In the genomic region with DNA sequence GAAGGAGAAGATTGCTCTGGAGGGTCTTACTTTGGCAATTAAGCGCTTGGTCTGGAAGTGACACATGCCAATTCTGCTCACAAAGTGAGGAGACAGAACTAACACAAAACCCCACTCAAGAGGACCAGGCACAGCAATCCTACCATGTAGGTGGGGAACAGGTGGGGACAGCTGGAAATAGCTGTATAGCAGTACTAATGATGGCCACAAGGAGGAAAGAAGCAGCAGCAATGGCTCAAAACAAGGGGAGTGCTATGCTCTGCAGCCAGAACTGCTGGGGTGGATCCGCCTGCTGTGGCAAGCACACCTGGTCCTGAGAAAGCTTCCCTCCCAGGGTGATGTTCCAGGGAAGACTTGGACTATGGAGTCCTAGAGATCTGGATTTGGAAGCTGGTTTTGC, we compare ENCODE assay signal across 13 cellular contexts. TPM values are rescaled to one million over a fixed set of nuclear protein-coding genes. Genes with fewer than 3 reads are reported as not detected.
DNase-seq lines count a peak whose midpoint lies in the region; ATAC-seq, FAIRE-seq and TF ChIP-seq lines count a peak whose summit lies in the region.
"Had no signal": no experiment of that assay in that cellular context is flagged by ENCODE, and none has a peak within 500 bp of the region (broad histone marks: within the 10 kb centered on the region; RNA-seq: fewer than 3 reads in every experiment).

No MANE protein-coding gene starts in this region.

- no peaks in the 10 kb centered on the region for H3K9me3 ChIP-seq in OCI-LY3 (ENCODE audit: insufficient read depth, low read length)
- H3K9me3 ChIP-seq: vagina had no signal

- no peak for FAIRE-seq in frontal cortex (lab: Jason Lieb, UNC)

- DNase-seq in stimulated activated naive CD8-positive, alpha-beta T cell treated with anti-CD3 and anti-CD28 coated beads, Interleukin-15, amount 100 ng/mL, for 72 hours: no peak
- DNase-seq in stimulated activated naive CD8-positive, alpha-beta T cell treated with anti-CD3 and anti-CD28 coated beads, Interleukin-15, Interleukin-2, amounts not matched to agents 100 U/mL and 50 U/mL, for 24 hours: no peak
- DNase-seq in fibroblast of the aortic adventitia (ENCODE audit: low read depth): no peak
- DNase-seq in AML-193 (lab: John Stamatoyannopoulos, UW): no peak
- DNase-seq in frontal cortex (ENCODE audit: low spot score in 2 of 2): no peak
- no peak for DNase-seq in kidney glomerular epithelial cell (lab: John Stamatoyannopoulos, UW)
- DNase-seq in DMS153 treated with DMSO at 0.1 percent for 48 hours (lab: John Stamatoyannopoulos, UW; ENCODE audit: unreplicated experiment): no peak
- DNase-seq: activated CD8-positive, alpha-beta memory T cell treated with anti-CD3 and anti-CD28 coated beads, Interleukin-2, amount 50 U/mL, for 48 hours; mesenchymal stem cell; stimulated activated CD4-positive, alpha-beta T cell treated with anti-CD3 and anti-CD28 coated beads, Interleukin-4, amount 100 ng/mL, for 24 hours had no signal

- H3K4me1 Mint-ChIP-seq in stimulated activated naive CD8-positive, alpha-beta T cell treated with anti-CD3 and anti-CD28 coated beads, Interleukin-15, amount 100 ng/mL, for 72 hours: no peaks in the 10 kb centered on the region

- no peaks in the 10 kb centered on the region for H3K9me3 Mint-ChIP-seq in stimulated activated naive CD8-positive, alpha-beta T cell treated with anti-CD3 and anti-CD28 coated beads, Interleukin-15, amount 100 ng/mL, for 72 hours

- H2AFZ ChIP-seq in OCI-LY3 (ENCODE audit: low read depth, low read length): no peak overlapping the region

- TF ChIP-seq CTCF in OCI-LY3 (IDR thresholded peaks at IDR 0.05; ENCODE audit: low read depth, low read length): peak; percentile 21; the same call in 1 of the 2 replicates
- peak; percentile 30 for TF ChIP-seq CTCF in fibroblast of the aortic adventitia (IDR thresholded peaks at IDR 0.05; ENCODE audit: insufficient read depth, low read length)

- H3K27me3 ChIP-seq in OCI-LY3 (ENCODE audit: low read depth, low read length): peaks cover 69% of the 10 kb centered on the region
- H3K27me3 ChIP-seq: vagina had no signal

- H3K27ac ChIP-seq in OCI-LY3 (ENCODE audit: low read length): no peak overlapping the region
- H3K27ac ChIP-seq: RWPE1, vagina had no signal

- ATAC-seq in stimulated activated naive CD8-positive, alpha-beta T cell treated with anti-CD3 and anti-CD28 coated beads, Interleukin-15, amount 100 ng/mL, for 72 hours: peak; percentile 42
- no peak for ATAC-seq in stimulated activated naive CD8-positive, alpha-beta T cell treated with anti-CD3 and anti-CD28 coated beads, Interleukin-15, Interleukin-2, amounts not matched to agents 100 U/mL and 50 U/mL, for 24 hours

- H3K79me2 ChIP-seq in OCI-LY3 (ENCODE audit: low read length): no peaks in the 10 kb centered on the region

- peaks cover 16% of the 10 kb centered on the region for H3K27me3 Mint-ChIP-seq in stimulated activated naive CD8-positive, alpha-beta T cell treated with anti-CD3 and anti-CD28 coated beads, Interleukin-15, amount 100 ng/mL, for 72 hours

- no peaks in the 10 kb centered on the region for H3K36me3 ChIP-seq in OCI-LY3 (replicated peaks; ENCODE audit: low read depth, low read length)
- H3K36me3 ChIP-seq: vagina had no signal

- no peak overlapping the region for H3K4me3 ChIP-seq in OCI-LY3 (ENCODE audit: low read length)
- H3K4me3 ChIP-seq in fibroblast of the aortic adventitia (ENCODE audit: low read depth, low read length): no peak overlapping the region
- H3K4me3 ChIP-seq: vagina had no signal

- no peak overlapping the region for H3K4me2 ChIP-seq in OCI-LY3 (ENCODE audit: low read length)

- no peak overlapping the region for H3K9ac ChIP-seq in OCI-LY3 (ENCODE audit: low read length)

- H3K4me3 Mint-ChIP-seq in stimulated activated naive CD8-positive, alpha-beta T cell treated with anti-CD3 and anti-CD28 coated beads, Interleukin-15, amount 100 ng/mL, for 72 hours: no peak overlapping the region

- no peaks in the 10 kb centered on the region for H3K4me1 ChIP-seq in OCI-LY3 (ENCODE audit: low read length)
- H3K4me1 ChIP-seq: vagina had no signal

- H3K27ac Mint-ChIP-seq in stimulated activated naive CD8-positive, alpha-beta T cell treated with anti-CD3 and anti-CD28 coated beads, Interleukin-15, amount 100 ng/mL, for 72 hours: no peak overlapping the region

- peaks cover 3% of the 10 kb centered on the region; the same call in 1 of the 2 replicates for H4K20me1 ChIP-seq in OCI-LY3 (ENCODE audit: insufficient read depth, low read length)

RNA-seq across cellular contexts. Expression of gene TMEM132E, which starts 17.0 kb away (rescaled TPM):
- total RNA-seq in fibroblast of the aortic adventitia (ENCODE audit: low replicate concordance) (under 0.01 and 0.74 TPM in 2 replicates), frontal cortex (1.6 TPM)
- total RNA-seq: vagina had no signal
